ENCODE assay signal across 10 cellular contexts in the genomic region with DNA sequence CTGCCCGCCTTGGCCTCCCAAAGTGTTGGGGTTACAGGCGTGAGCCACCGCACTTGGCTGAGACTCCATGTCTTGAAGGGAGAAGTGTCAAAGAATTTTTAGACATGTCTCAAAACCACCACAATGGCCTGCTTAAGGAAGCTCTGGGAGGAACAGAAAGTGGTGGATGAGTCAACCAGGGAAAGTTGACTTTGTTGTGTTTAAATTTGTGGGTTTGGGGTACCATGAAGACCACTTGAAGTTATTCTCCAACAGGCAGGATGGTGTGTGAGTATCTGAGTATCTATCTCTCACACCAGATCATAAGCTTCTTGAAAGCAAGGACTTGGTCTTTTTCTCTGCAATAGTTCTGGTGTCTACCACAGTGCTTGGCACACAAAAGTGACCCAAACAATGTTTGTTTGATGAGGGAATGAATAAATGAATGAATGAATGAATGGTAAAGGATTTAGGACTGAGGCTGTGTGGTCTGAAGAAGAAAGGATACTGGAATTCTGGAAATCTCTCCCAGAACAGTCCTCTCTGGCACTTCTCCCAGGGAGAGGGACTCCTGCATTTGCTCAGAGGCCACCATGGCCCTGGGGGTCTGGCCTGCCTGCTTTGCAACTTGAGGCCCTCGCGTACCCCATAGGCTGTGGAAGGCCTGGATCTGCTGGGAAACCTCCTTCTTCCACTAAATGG.
DNase-seq lines count a peak whose midpoint lies in the region; ATAC-seq, FAIRE-seq and TF ChIP-seq lines count a peak whose summit lies in the region.
"Had no signal": no experiment of that assay in that cellular context is flagged by ENCODE, and none has a peak within 500 bp of the region (broad histone marks: within the 10 kb centered on the region; RNA-seq: fewer than 3 reads in every experiment).

No MANE protein-coding gene starts in this region.

- DNase-seq in CD8-positive, alpha-beta T cell = no peak
- no peak for DNase-seq in endothelial cell (ENCODE audit: low spot score)
- no peak for DNase-seq in Karpas-422
- DNase-seq in NCI-H2029 treated with DMSO at 0.1 percent for 48 hours (lab: John Stamatoyannopoulos, UW) = no peak
- no peak for DNase-seq in GM12892 (ENCODE audit: insufficient read length)
- DNase-seq in mesendoderm = no peak
- DNase-seq: NCI-H2029 had no signal

- no peaks in the 10 kb centered on the region for H3K79me2 ChIP-seq in Karpas-422 (ENCODE audit: low read length)
- H3K79me2 ChIP-seq in mesendoderm (ENCODE audit: control insufficient read depth, insufficient read depth, low read length) = no peaks in the 10 kb centered on the region

- no peaks in the 10 kb centered on the region for H4K20me1 ChIP-seq in Karpas-422 (ENCODE audit: insufficient read depth, low read depth, low read length)

- H3K27me3 Mint-ChIP-seq in CD8-positive, alpha-beta T cell (ENCODE audit: low read depth) = no peaks in the 10 kb centered on the region
- no peaks in the 10 kb centered on the region for H3K27me3 Mint-ChIP-seq in endothelial cell (ENCODE audit: unreplicated experiment)

- H3K18ac ChIP-seq in mesendoderm (ENCODE audit: low read length) = no peak overlapping the region

- H3K4ac ChIP-seq in mesendoderm (ENCODE audit: low read depth, low read length) = no peak overlapping the region

- no peak overlapping the region for H3K4me2 ChIP-seq in Karpas-422 (ENCODE audit: low read depth, low read length, poor library complexity, severe bottlenecking)
- H3K4me2 ChIP-seq in mesendoderm (ENCODE audit: low read length) = no peak overlapping the region

- H3K4me3 ChIP-seq in CD8-positive, alpha-beta T cell (ENCODE audit: low read depth, low read length) = no peak overlapping the region
- no peak overlapping the region for H3K4me3 ChIP-seq in Karpas-422 (ENCODE audit: low read length)
- H3K4me3 ChIP-seq in mesendoderm (ENCODE audit: low read length) = no peak overlapping the region

- no peak for FAIRE-seq in GM12892 (lab: Jason Lieb, UNC)
- FAIRE-seq: islet of Langerhans had no signal

- H3K56ac ChIP-seq in mesendoderm (ENCODE audit: low read length) = no peak overlapping the region

- TF ChIP-seq POLR2A in GM12892 (IDR thresholded peaks at IDR 0.05; ENCODE audit: low read depth, low read length) = no peak; the same call in 1 of the 2 replicates

- intact Hi-C loops in CD8-positive, alpha-beta T cell (cut with DNase I, micrococcal nuclease) = loop anchor here in 1 of 2 experiments (5.0 kb wide), 1 partner anchor 80 kb away; no protein-coding TSS in a partner anchor

- H2BK15ac ChIP-seq in mesendoderm (replicated peaks; ENCODE audit: low read depth) = no peak overlapping the region

- POLR2A ChIA-PET in CD8-positive, alpha-beta T cell (lab: Charles Lee) = no interaction called here

- H2BK120ac ChIP-seq in mesendoderm (ENCODE audit: low read depth, low read length) = no peak overlapping the region

- no peaks in the 10 kb centered on the region for H3K27me3 ChIP-seq in CD8-positive, alpha-beta T cell (ENCODE audit: insufficient read depth, low read length)
- H3K27me3 ChIP-seq in Karpas-422 (ENCODE audit: low read length) = no peaks in the 10 kb centered on the region; the same call in 1 of the 2 replicates
- no peaks in the 10 kb centered on the region for H3K27me3 ChIP-seq in mesendoderm (ENCODE audit: insufficient read depth, low read length, poor library complexity)

- H4K5ac ChIP-seq in mesendoderm (ENCODE audit: low read length) = no peak overlapping the region

- no peak for TF ChIP-seq CTCF in CD8-positive, alpha-beta T cell (IDR thresholded peaks at IDR 0.05)
- no peak for TF ChIP-seq CTCF in endothelial cell (IDR thresholded peaks at IDR 0.05; ENCODE audit: unreplicated experiment)

- CTCF ChIA-PET in CD8-positive, alpha-beta T cell (lab: Charles Lee) = interaction anchor here (1.1 kb wide), 2 partner anchors 9 to 12 kb away, joined by 3 to 4 read pairs; no protein-coding TSS in a partner anchor

- no peaks in the 10 kb centered on the region for H3K9me2 ChIP-seq in Karpas-422 (replicated peaks; ENCODE audit: insufficient read depth, low read length)

- H2BK5ac ChIP-seq in mesendoderm (ENCODE audit: low read length) = no peak overlapping the region

- H3K27ac Mint-ChIP-seq in CD8-positive, alpha-beta T cell = peak overlapping the region; percentile 84
- H3K27ac Mint-ChIP-seq in endothelial cell (ENCODE audit: unreplicated experiment) = peak overlapping the region; percentile 59

- H4K8ac ChIP-seq in mesendoderm (ENCODE audit: low read depth, low read length) = no peak overlapping the region

- no CpG with 5 or more reads among the region's 5 CpGs for WGBS in mesendoderm (ENCODE audit: extremely low coverage, insufficient coverage, low lambda C conversion rate)

- peaks cover 40% of the 10 kb centered on the region for H3K4me1 Mint-ChIP-seq in CD8-positive, alpha-beta T cell (ENCODE audit: low read depth)
- H3K4me1 Mint-ChIP-seq in endothelial cell (ENCODE audit: unreplicated experiment) = peaks cover 70% of the 10 kb centered on the region

- peaks cover 29% of the 10 kb centered on the region for H3K4me1 ChIP-seq in CD8-positive, alpha-beta T cell (ENCODE audit: insufficient read depth, low read length)
- H3K4me1 ChIP-seq in Karpas-422 (ENCODE audit: low read length) = peaks cover 7% of the 10 kb centered on the region
- H3K4me1 ChIP-seq in mesendoderm (ENCODE audit: control insufficient read depth, low read depth, low read length) = no peaks in the 10 kb centered on the region

- no peaks in the 10 kb centered on the region for H3K9me3 ChIP-seq in CD8-positive, alpha-beta T cell (ENCODE audit: low read length)
- H3K9me3 ChIP-seq in Karpas-422 (ENCODE audit: low read length) = no peaks in the 10 kb centered on the region

- no peak overlapping the region for H3K4me3 Mint-ChIP-seq in CD8-positive, alpha-beta T cell
- H3K4me3 Mint-ChIP-seq in endothelial cell (ENCODE audit: unreplicated experiment) = no peak overlapping the region

- H2AFZ ChIP-seq in Karpas-422 (ENCODE audit: low read length) = no peak overlapping the region

- H3K23ac ChIP-seq in mesendoderm (ENCODE audit: low read length) = no peak overlapping the region

- no peaks in the 10 kb centered on the region for H3K9me3 Mint-ChIP-seq in CD8-positive, alpha-beta T cell
- H3K9me3 Mint-ChIP-seq in endothelial cell (ENCODE audit: unreplicated experiment) = no peaks in the 10 kb centered on the region

- H3K9ac ChIP-seq in Karpas-422 (ENCODE audit: low read length) (no peak overlapping the region), mesendoderm (ENCODE audit: low read length) (no peak overlapping the region)

- H3K36me3 Mint-ChIP-seq in CD8-positive, alpha-beta T cell = no peaks in the 10 kb centered on the region
- H3K36me3 Mint-ChIP-seq in endothelial cell (ENCODE audit: low read depth, unreplicated experiment) = no peaks in the 10 kb centered on the region

- H3K27ac ChIP-seq in CD8-positive, alpha-beta T cell (ENCODE audit: low read depth, low read length) = no peak overlapping the region
- no peak overlapping the region for H3K27ac ChIP-seq in Karpas-422 (ENCODE audit: low read length)
- no peak overlapping the region for H3K27ac ChIP-seq in mesendoderm (ENCODE audit: low read depth, low read length)

- H2AK5ac ChIP-seq in mesendoderm (ENCODE audit: low read length) = no peak overlapping the region

- H3K79me1 ChIP-seq in mesendoderm (ENCODE audit: low read length) = no peaks in the 10 kb centered on the region

- ATAC-seq in CD8-positive, alpha-beta T cell = no peak
- ATAC-seq in GM19455 (IDR thresholded peaks at IDR 0.05; ENCODE audit: unreplicated experiment) (peak; percentile 36), HG03460 (IDR thresholded peaks at IDR 0.05; ENCODE audit: unreplicated experiment) (peak; percentile 36)

- no peaks in the 10 kb centered on the region for H3K36me3 ChIP-seq in CD8-positive, alpha-beta T cell (ENCODE audit: insufficient read depth, low read length)
- H3K36me3 ChIP-seq in Karpas-422 (ENCODE audit: insufficient read depth, low read length) (no peaks in the 10 kb centered on the region), mesendoderm (ENCODE audit: control insufficient read depth, insufficient read depth, low read length) (no peaks in the 10 kb centered on the region)
